ENCODE assay signal across 9 cellular contexts in genomic region chr2:66494708-66495107, GRCh38. TPM values are rescaled to one million over a fixed set of nuclear protein-coding genes. Genes with fewer than 3 reads are reported as not detected.
DNase-seq lines count a peak whose midpoint lies in the region; ATAC-seq, FAIRE-seq and TF ChIP-seq lines count a peak whose summit lies in the region.
"Had no signal": no experiment of that assay in that cellular context is flagged by ENCODE, and none has a peak within 500 bp of the region (broad histone marks: within the 10 kb centered on the region; RNA-seq: fewer than 3 reads in every experiment).

No MANE protein-coding gene starts in this region.

- no peak for FAIRE-seq in H1 (lab: Jason Lieb, UNC)
- FAIRE-seq: GM12878 had no signal

- no peak overlapping the region for H3K14ac ChIP-seq in H1 (ENCODE audit: insufficient read length)

- H3K23me2 ChIP-seq in H1 (ENCODE audit: low read depth, low read length) = no peaks in the 10 kb centered on the region

- no peak overlapping the region for H2AFZ ChIP-seq in H1 (ENCODE audit: low read length)

- peak; percentile 53 to 82 for ATAC-seq in lower lobe of right lung
- no peak for ATAC-seq in HG02759 (IDR thresholded peaks at IDR 0.05; ENCODE audit: unreplicated experiment)
- ATAC-seq: GM12878 had no signal

- TF ChIP-seq POLR2A in H1 (IDR thresholded peaks at IDR 0.05; ENCODE audit: control extremely low read depth in 1 of 2, low read depth in 2 of 2, low read length in 2 of 2) = no peak

- no peak overlapping the region for H3K18ac ChIP-seq in H1 (ENCODE audit: extremely low read depth, low read length)

- H3K27ac ChIP-seq in H1 (ENCODE audit: low read depth, low read length) = no peak overlapping the region
- H3K27ac ChIP-seq in lower lobe of right lung = no peak overlapping the region

- CTCF ChIA-PET in H1 (lab: Charles Lee; ENCODE audit: partially characterized antibody) = no interaction called here

- H3K9me3 ChIP-seq in H1 (ENCODE audit: insufficient read depth in 2 of 2, low read depth in 1 of 2, low read length in 1 of 2) = no peaks in the 10 kb centered on the region
- H3K9me3 ChIP-seq in lower lobe of right lung = no peaks in the 10 kb centered on the region

- TF ChIP-seq CTCF in H1 (IDR thresholded peaks at IDR 0.05; ENCODE audit: control extremely low read depth in 1 of 3, insufficient read depth in 1 of 3, low read depth in 1 of 3, low read length in 3 of 3) = no peak
- TF ChIP-seq CTCF in lower lobe of right lung (IDR thresholded peaks at IDR 0.05) = no peak

- TF ChIP-seq EP300 in H1 (IDR thresholded peaks at IDR 0.05; ENCODE audit: borderline replicate concordance in 1 of 2, low read depth in 2 of 2, low read length in 2 of 2) = no peak

- no peaks in the 10 kb centered on the region for H3K79me2 ChIP-seq in H1 (ENCODE audit: control insufficient read depth in 1 of 2, insufficient read depth in 2 of 2, low read length in 2 of 2)

- H2BK15ac ChIP-seq in H1 (ENCODE audit: low read length) = no peak overlapping the region

- no peak overlapping the region for H3K4ac ChIP-seq in H1 (replicated peaks; ENCODE audit: insufficient read length, low read depth, low read length)

- no peaks in the 10 kb centered on the region for H4K20me1 ChIP-seq in H1 (replicated peaks in 1 of 2; ENCODE audit: control insufficient read depth in 1 of 2, insufficient read depth in 2 of 2, low read length in 2 of 2)

- H2BK5ac ChIP-seq in H1 (ENCODE audit: low read depth, low read length) = no peak overlapping the region

- no peak overlapping the region for H2BK12ac ChIP-seq in H1 (ENCODE audit: low read depth, low read length)

- H4K8ac ChIP-seq in H1 (ENCODE audit: extremely low read depth, insufficient read depth, low read length) = no peak overlapping the region

- no peaks in the 10 kb centered on the region for H3K79me1 ChIP-seq in H1 (ENCODE audit: low read depth, low read length)

- POLR2A ChIA-PET in H1 (lab: Charles Lee; ENCODE audit: partially characterized antibody) = no interaction called here

- no peaks in the 10 kb centered on the region for H3K36me3 ChIP-seq in H1 (ENCODE audit: control insufficient read depth in 2 of 4, insufficient read depth in 4 of 4, low read length in 3 of 4)
- no peaks in the 10 kb centered on the region for H3K36me3 ChIP-seq in lower lobe of right lung

- H2BK20ac ChIP-seq in H1 (ENCODE audit: low read length) = no peak overlapping the region

- H2BK120ac ChIP-seq in H1 (replicated peaks; ENCODE audit: low read depth, low read length) = no peak overlapping the region

- 89% methylated on average over 6 of the region's 6 CpGs; no CpG with 5 or more reads in 1 of the 2 experiments for WGBS in H1 (ENCODE audit: extremely low coverage in 1 of 2, insufficient coverage in 1 of 2, insufficient read length in 1 of 2, insufficient replicate concordance in 2 of 2, low coverage in 1 of 2, low lambda C conversion rate in 2 of 2, missing lambda C conversion rate in 1 of 2), 2 experiments

- no peak overlapping the region for H3K4me3 ChIP-seq in H1 (ENCODE audit: extremely low read depth in 1 of 4, insufficient read depth in 2 of 4, low read depth in 3 of 4, low read length in 4 of 4)
- no peak overlapping the region for H3K4me3 ChIP-seq in lower lobe of right lung
- H3K4me3 ChIP-seq: GM12878 had no signal

- H3K4me1 ChIP-seq in H1 (replicated peaks in 1 of 4; ENCODE audit: control insufficient read depth in 3 of 4, insufficient read depth in 4 of 4, low read length in 3 of 4) = peaks cover 9 to 15% (median 12%) of the 10 kb centered on the region in 4 experiments
- peaks cover 71% of the 10 kb centered on the region for H3K4me1 ChIP-seq in lower lobe of right lung

- H4K91ac ChIP-seq in H1 (replicated peaks; ENCODE audit: insufficient read length, low read length) = no peak overlapping the region

- H3K23ac ChIP-seq in H1 (ENCODE audit: insufficient read length) = no peak overlapping the region

- H3K56ac ChIP-seq in H1 (replicated peaks; ENCODE audit: insufficient read length, low read depth, low read length) = no peak overlapping the region

- no peak for TF ChIP-seq RAD21 in H1 (IDR thresholded peaks at IDR 0.05 in 1 of 2, conservative IDR thresholded peaks at IDR 0.05 in 1 of 2; ENCODE audit: low read depth in 2 of 2, low read length in 2 of 2)

- H2AK5ac ChIP-seq in H1 (ENCODE audit: low read depth, low read length) = no peak overlapping the region

- intact Hi-C loops in lower lobe of right lung (cut with DNase I) = no loop called here

- H3K9ac ChIP-seq in H1 (replicated peaks in 1 of 4; ENCODE audit: extremely low read depth in 1 of 4, low read depth in 3 of 4, low read length in 3 of 4) = no peak overlapping the region

- DNase-seq in MV-4-11 (lab: John Stamatoyannopoulos, UW) (peak; percentile 92), H1 (ENCODE audit: low read depth in 1 of 2, low spot score in 2 of 2) (no peak), lower lobe of right lung (no peak), COR-L47 (lab: John Stamatoyannopoulos, UW) (no peak), germinal center (ENCODE audit: low spot score) (no peak)
- no peak for DNase-seq in effector CD4-positive, alpha-beta T cell
- DNase-seq: activated naive CD8-positive, alpha-beta T cell treated with anti-CD3 and anti-CD28 coated beads, Interleukin-2, amount 10 ng/mL, durations not matched to agents 7 days and 5 days had no signal

- no peak overlapping the region for H3K4me2 ChIP-seq in H1 (ENCODE audit: insufficient read depth in 1 of 2, low read depth in 2 of 2, low read length in 2 of 2)

- H4K5ac ChIP-seq in H1 (ENCODE audit: insufficient read length, low read depth, low read length) = no peak overlapping the region

- no peaks in the 10 kb centered on the region for H3K27me3 ChIP-seq in H1 (replicated peaks in 1 of 4; ENCODE audit: control insufficient read depth in 3 of 4, extremely low read depth in 1 of 4, insufficient read depth in 3 of 4, low read length in 3 of 4)
- no peaks in the 10 kb centered on the region for H3K27me3 ChIP-seq in lower lobe of right lung (ENCODE audit: low read depth)

TF ChIP-seq in H1, 55 proteins besides CTCF, POLR2A, EP300 and RAD21:
- peak; percentile 68 for TF ChIP-seq CEBPB (IDR thresholded peaks at IDR 0.05; ENCODE audit: low read depth, low read length)
- no peak for TF ChIP-seq EZH2 (IDR thresholded peaks at IDR 0.05; ENCODE audit: low read depth, low read length, severe bottlenecking)

RNA-seq across cellular contexts. Expression of gene MEIS1, which starts 59.8 kb away (rescaled TPM):
- 0.63 and 1.2 TPM in 2 replicates for total RNA-seq in H1 (2021; fragmentation: NEBNext Ultra II Directional; extraction: Animal tissue kit (Norgen Biotek cat#: 25700))
- polyA plus RNA-seq in H1 (2011; rRNA removed) = 0.17 and 0.30 TPM in 2 replicates
- 0.14 TPM for polyA plus RNA-seq in H1 (2011; cell fraction: cytosol; rRNA removed)
- 0.54 TPM for polyA plus RNA-seq in H1 (2011; cell fraction: nucleus; rRNA removed)
- polyA plus RNA-seq in H1 (2012, experiment 1 of 2) = 0.17 to 0.47 TPM (median 0.33 TPM) in 4 replicates
- polyA plus RNA-seq in H1 (2012, experiment 2 of 2) = not detected
- polyA plus RNA-seq in H1 (2013, experiment 1 of 2) = 0.16 TPM
- 0.09 TPM for polyA plus RNA-seq in H1 (2013, experiment 2 of 2)
- polyA minus RNA-seq in H1 (2011; rRNA and poly(A)+ RNA removed) = 0.24 and 1.2 TPM in 2 replicates
- polyA minus RNA-seq in H1 (2011; cell fraction: cytosol; rRNA and poly(A)+ RNA removed) = not detected
- polyA minus RNA-seq in H1 (2011; cell fraction: nucleus; rRNA and poly(A)+ RNA removed) = 1.5 TPM
- total RNA-seq in lower lobe of right lung = 54.7 TPM
- total RNA-seq: activated naive CD8-positive, alpha-beta T cell treated with anti-CD3 and anti-CD28 coated beads, Interleukin-2, amount 10 ng/mL, durations not matched to agents 7 days and 5 days had no signal

Comparison
In these comparisons a context has a peak if more than half of its experiments do, and no peak if none do; other contexts are left out.
1. RNA of gene MEIS1, which starts 59.8 kb away (total RNA-seq): 54.7 TPM in lower lobe of right lung (single experiment); 0.63 to 1.2 TPM in H1; every median in the first group is over 10 times any median in the second.